ENCODE assay signal across 34 cellular contexts in the genomic region with DNA sequence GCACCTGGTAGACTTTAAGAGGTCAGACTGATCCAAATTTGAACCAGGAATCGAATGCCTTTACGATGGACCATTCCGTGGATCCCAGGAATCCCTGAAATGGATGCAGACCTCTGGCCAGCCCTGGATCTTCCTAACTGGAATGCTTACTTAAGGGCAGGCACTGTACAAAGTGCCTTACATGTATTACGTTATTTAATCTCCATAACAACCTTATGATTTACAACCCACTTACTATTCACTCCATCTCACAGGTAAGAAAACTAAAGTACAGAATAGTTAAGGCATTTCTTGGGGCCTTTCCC.
"Had no signal": no experiment of that assay in that cellular context is flagged by ENCODE, and none has a peak within 500 bp of the region (broad histone marks: within the 10 kb centered on the region; RNA-seq: fewer than 3 reads in every experiment).

No MANE protein-coding gene starts in this region.

- H3K4me3 ChIP-seq: adrenal gland, breast epithelium, cardiac muscle cell, colonic mucosa, esophagus squamous epithelium, gastroesophageal sphincter, heart right ventricle, hepatocyte had no signal

- H3K4me2 ChIP-seq: hepatocyte had no signal

- H3K27ac ChIP-seq: adrenal gland, breast epithelium, cardiac muscle cell, colonic mucosa, epithelial cell of prostate, esophagus squamous epithelium, gastroesophageal sphincter, heart right ventricle, hepatocyte had no signal

- H3K27me3 ChIP-seq: adrenal gland, breast epithelium, cardiac muscle cell, colonic mucosa, esophagus squamous epithelium, gastroesophageal sphincter, heart right ventricle, hepatocyte had no signal

- H3K4me1 ChIP-seq: adrenal gland, breast epithelium, colonic mucosa, gastroesophageal sphincter, heart right ventricle had no signal

- H3K9me3 ChIP-seq: adrenal gland, breast epithelium, colonic mucosa, esophagus squamous epithelium had no signal

- H3K27me3 Mint-ChIP-seq: activated CD4-positive, alpha-beta memory T cell treated with anti-CD3 and anti-CD28 coated beads for 36 hours; brain had no signal

- FAIRE-seq: endometrium, endothelial cell of umbilical vein had no signal

- H3K36me3 ChIP-seq: adrenal gland, breast epithelium, cardiac muscle cell, colonic mucosa, esophagus squamous epithelium, gastroesophageal sphincter, heart right ventricle had no signal

- H3K4me1 Mint-ChIP-seq: activated naive CD4-positive, alpha-beta T cell treated with anti-CD3 and anti-CD28 coated beads, Interleukin-2, amount 50 U/mL, for 24 hours had no signal

- DNase-seq: activated CD4-positive, alpha-beta T cell treated with anti-CD3 and anti-CD28 coated beads, Interleukin-2, amount 10 ng/mL, durations not matched to agents 24 days and 14 days; activated CD4-positive, CD25-positive, alpha-beta regulatory T cell; activated CD4-positive, CD25-positive, alpha-beta regulatory T cell treated with anti-CD3 and anti-CD28 coated beads, Interleukin-2, amount 50 U/mL, for 72 hours; activated CD8-positive, alpha-beta memory T cell treated with anti-CD3 and anti-CD28 coated beads, Interleukin-2, amount 10 ng/mL, durations not matched to agents 7 days and 5 days; activated CD8-positive, alpha-beta memory T cell treated with anti-CD3 and anti-CD28 coated beads, Interleukin-2, amount 50 U/mL, for 4 hours; activated CD8-positive, alpha-beta T cell treated with anti-CD3 and anti-CD28 coated beads, Interleukin-2, amount 10 ng/mL, durations not matched to agents 7 days and 5 days; activated effector memory CD4-positive, alpha-beta T cell treated with anti-CD3 and anti-CD28 coated beads, Interleukin-2, amount 50 U/mL, for 16 hours; activated naive CD8-positive, alpha-beta T cell treated with anti-CD3 and anti-CD28 coated beads for 36 hours; activated naive CD8-positive, alpha-beta T cell treated with anti-CD3 and anti-CD28 coated beads, Interleukin-2, amount 50 U/mL, for 24 hours; activated T-cell treated with anti-CD3 and anti-CD28 coated beads, Interleukin-2, amount 50 U/mL, for 1 hour; activated T-cell treated with anti-CD3 and anti-CD28 coated beads, Interleukin-2, amount 50 U/mL, for 48 hours; aorta; central memory CD4-positive, alpha-beta T cell; cerebellar nuclear complex; colonic mucosa; effector CD8-positive, alpha-beta T cell; esophagus squamous epithelium; foreskin melanocyte; heart right ventricle had no signal

- ATAC-seq: activated CD8-positive, alpha-beta memory T cell treated with anti-CD3 and anti-CD28 coated beads, Interleukin-2, amount 10 ng/mL, durations not matched to agents 7 days and 5 days; activated CD8-positive, alpha-beta T cell treated with anti-CD3 and anti-CD28 coated beads, Interleukin-2, amount 10 ng/mL, durations not matched to agents 7 days and 5 days; gastroesophageal sphincter; heart right ventricle had no signal

- H3K27ac Mint-ChIP-seq: activated CD4-positive, alpha-beta memory T cell treated with anti-CD3 and anti-CD28 coated beads for 36 hours; activated CD4-positive, alpha-beta T cell treated with anti-CD3 and anti-CD28 coated beads for 36 hours; activated CD4-positive, alpha-beta T cell treated with anti-CD3 and anti-CD28 coated beads, Interleukin-2, amount 10 ng/mL, durations not matched to agents 24 days and 14 days; activated CD8-positive, alpha-beta memory T cell treated with anti-CD3 and anti-CD28 coated beads, Interleukin-2, amount 10 ng/mL, durations not matched to agents 7 days and 5 days; activated CD8-positive, alpha-beta T cell treated with anti-CD3 and anti-CD28 coated beads, Interleukin-2, amount 10 ng/mL, durations not matched to agents 7 days and 5 days; activated naive CD4-positive, alpha-beta T cell treated with anti-CD3 and anti-CD28 coated beads for 36 hours; activated naive CD4-positive, alpha-beta T cell treated with anti-CD3 and anti-CD28 coated beads, Interleukin-2, amount 50 U/mL, for 24 hours; activated naive CD8-positive, alpha-beta T cell treated with anti-CD3 and anti-CD28 coated beads for 36 hours; activated naive CD8-positive, alpha-beta T cell treated with anti-CD3 and anti-CD28 coated beads, Interleukin-2, amount 50 U/mL, for 24 hours; activated T-helper 1 cell treated with anti-CD3 and anti-CD28 coated beads, Interleukin-12 subunit alpha, Interleukin-12 subunit beta, Interleukin-2, Interleukin-4 antibody, amounts not matched to agents 30 ng/mL and 10 ng/mL and 1 ng/mL, durations not matched to agents 14 hours and 24 hours and 36 hours; activated T-helper 2 cell treated with anti-CD3 and anti-CD28 coated beads, Interferon-gamma antibody, Interleukin-2, Interleukin-4, amounts not matched to agents 10 μg/mL and 5 μg/mL and 100 μg/mL, durations not matched to agents 14 hours and 24 hours and 36 hours had no signal

- H3K36me3 Mint-ChIP-seq: activated CD4-positive, alpha-beta memory T cell treated with anti-CD3 and anti-CD28 coated beads for 36 hours; activated naive CD4-positive, alpha-beta T cell treated with anti-CD3 and anti-CD28 coated beads, Interleukin-2, amount 50 U/mL, for 24 hours; brain had no signal

- H3K9me3 Mint-ChIP-seq: activated naive CD4-positive, alpha-beta T cell treated with anti-CD3 and anti-CD28 coated beads for 36 hours had no signal

- H2AFZ ChIP-seq: hepatocyte had no signal

- H3K79me2 ChIP-seq: hepatocyte had no signal

- H3K4me3 Mint-ChIP-seq: activated CD4-positive, alpha-beta memory T cell treated with anti-CD3 and anti-CD28 coated beads for 36 hours; activated CD4-positive, alpha-beta T cell treated with anti-CD3 and anti-CD28 coated beads for 36 hours; activated CD4-positive, alpha-beta T cell treated with anti-CD3 and anti-CD28 coated beads, Interleukin-2, amount 10 ng/mL, durations not matched to agents 24 days and 14 days; activated CD8-positive, alpha-beta memory T cell treated with anti-CD3 and anti-CD28 coated beads, Interleukin-2, amount 10 ng/mL, durations not matched to agents 7 days and 5 days; activated CD8-positive, alpha-beta T cell treated with anti-CD3 and anti-CD28 coated beads, Interleukin-2, amount 10 ng/mL, durations not matched to agents 7 days and 5 days; activated naive CD4-positive, alpha-beta T cell treated with anti-CD3 and anti-CD28 coated beads for 36 hours; activated naive CD4-positive, alpha-beta T cell treated with anti-CD3 and anti-CD28 coated beads, Interleukin-2, amount 50 U/mL, for 24 hours; activated naive CD8-positive, alpha-beta T cell treated with anti-CD3 and anti-CD28 coated beads for 36 hours; activated naive CD8-positive, alpha-beta T cell treated with anti-CD3 and anti-CD28 coated beads, Interleukin-2, amount 50 U/mL, for 24 hours; activated T-helper 1 cell treated with anti-CD3 and anti-CD28 coated beads, Interleukin-12 subunit alpha, Interleukin-12 subunit beta, Interleukin-2, Interleukin-4 antibody, amounts not matched to agents 30 ng/mL and 10 ng/mL and 1 ng/mL, durations not matched to agents 14 hours and 24 hours and 36 hours; brain had no signal
